ENCODE assay signal across 1 cellular context in the genomic region with DNA sequence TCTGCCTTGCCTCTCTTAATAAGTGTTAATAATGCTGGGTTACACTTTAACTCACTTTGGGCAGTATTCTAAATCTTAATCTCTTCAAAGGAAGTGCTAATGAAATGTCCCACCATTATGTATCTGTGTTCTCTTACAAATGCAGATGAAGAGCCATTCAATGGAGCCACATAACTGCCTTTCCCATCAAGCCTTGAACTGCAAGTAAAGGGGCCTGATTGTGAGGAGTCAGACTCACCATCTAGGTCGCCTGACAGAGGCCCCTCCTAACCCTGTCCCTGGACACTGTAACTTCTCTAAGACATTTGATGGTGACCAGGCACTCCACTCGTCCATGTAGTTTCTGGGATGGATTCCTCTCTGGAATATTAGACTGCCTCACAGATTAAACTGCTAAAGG.
TF ChIP-seq lines count a peak whose summit lies in the region.

No MANE protein-coding gene starts in this region.

TF ChIP-seq in H1, 55 proteins besides CTCF, POLR2A, EP300 and RAD21 (continued from another document):
- TF ChIP-seq, protein P1, sequence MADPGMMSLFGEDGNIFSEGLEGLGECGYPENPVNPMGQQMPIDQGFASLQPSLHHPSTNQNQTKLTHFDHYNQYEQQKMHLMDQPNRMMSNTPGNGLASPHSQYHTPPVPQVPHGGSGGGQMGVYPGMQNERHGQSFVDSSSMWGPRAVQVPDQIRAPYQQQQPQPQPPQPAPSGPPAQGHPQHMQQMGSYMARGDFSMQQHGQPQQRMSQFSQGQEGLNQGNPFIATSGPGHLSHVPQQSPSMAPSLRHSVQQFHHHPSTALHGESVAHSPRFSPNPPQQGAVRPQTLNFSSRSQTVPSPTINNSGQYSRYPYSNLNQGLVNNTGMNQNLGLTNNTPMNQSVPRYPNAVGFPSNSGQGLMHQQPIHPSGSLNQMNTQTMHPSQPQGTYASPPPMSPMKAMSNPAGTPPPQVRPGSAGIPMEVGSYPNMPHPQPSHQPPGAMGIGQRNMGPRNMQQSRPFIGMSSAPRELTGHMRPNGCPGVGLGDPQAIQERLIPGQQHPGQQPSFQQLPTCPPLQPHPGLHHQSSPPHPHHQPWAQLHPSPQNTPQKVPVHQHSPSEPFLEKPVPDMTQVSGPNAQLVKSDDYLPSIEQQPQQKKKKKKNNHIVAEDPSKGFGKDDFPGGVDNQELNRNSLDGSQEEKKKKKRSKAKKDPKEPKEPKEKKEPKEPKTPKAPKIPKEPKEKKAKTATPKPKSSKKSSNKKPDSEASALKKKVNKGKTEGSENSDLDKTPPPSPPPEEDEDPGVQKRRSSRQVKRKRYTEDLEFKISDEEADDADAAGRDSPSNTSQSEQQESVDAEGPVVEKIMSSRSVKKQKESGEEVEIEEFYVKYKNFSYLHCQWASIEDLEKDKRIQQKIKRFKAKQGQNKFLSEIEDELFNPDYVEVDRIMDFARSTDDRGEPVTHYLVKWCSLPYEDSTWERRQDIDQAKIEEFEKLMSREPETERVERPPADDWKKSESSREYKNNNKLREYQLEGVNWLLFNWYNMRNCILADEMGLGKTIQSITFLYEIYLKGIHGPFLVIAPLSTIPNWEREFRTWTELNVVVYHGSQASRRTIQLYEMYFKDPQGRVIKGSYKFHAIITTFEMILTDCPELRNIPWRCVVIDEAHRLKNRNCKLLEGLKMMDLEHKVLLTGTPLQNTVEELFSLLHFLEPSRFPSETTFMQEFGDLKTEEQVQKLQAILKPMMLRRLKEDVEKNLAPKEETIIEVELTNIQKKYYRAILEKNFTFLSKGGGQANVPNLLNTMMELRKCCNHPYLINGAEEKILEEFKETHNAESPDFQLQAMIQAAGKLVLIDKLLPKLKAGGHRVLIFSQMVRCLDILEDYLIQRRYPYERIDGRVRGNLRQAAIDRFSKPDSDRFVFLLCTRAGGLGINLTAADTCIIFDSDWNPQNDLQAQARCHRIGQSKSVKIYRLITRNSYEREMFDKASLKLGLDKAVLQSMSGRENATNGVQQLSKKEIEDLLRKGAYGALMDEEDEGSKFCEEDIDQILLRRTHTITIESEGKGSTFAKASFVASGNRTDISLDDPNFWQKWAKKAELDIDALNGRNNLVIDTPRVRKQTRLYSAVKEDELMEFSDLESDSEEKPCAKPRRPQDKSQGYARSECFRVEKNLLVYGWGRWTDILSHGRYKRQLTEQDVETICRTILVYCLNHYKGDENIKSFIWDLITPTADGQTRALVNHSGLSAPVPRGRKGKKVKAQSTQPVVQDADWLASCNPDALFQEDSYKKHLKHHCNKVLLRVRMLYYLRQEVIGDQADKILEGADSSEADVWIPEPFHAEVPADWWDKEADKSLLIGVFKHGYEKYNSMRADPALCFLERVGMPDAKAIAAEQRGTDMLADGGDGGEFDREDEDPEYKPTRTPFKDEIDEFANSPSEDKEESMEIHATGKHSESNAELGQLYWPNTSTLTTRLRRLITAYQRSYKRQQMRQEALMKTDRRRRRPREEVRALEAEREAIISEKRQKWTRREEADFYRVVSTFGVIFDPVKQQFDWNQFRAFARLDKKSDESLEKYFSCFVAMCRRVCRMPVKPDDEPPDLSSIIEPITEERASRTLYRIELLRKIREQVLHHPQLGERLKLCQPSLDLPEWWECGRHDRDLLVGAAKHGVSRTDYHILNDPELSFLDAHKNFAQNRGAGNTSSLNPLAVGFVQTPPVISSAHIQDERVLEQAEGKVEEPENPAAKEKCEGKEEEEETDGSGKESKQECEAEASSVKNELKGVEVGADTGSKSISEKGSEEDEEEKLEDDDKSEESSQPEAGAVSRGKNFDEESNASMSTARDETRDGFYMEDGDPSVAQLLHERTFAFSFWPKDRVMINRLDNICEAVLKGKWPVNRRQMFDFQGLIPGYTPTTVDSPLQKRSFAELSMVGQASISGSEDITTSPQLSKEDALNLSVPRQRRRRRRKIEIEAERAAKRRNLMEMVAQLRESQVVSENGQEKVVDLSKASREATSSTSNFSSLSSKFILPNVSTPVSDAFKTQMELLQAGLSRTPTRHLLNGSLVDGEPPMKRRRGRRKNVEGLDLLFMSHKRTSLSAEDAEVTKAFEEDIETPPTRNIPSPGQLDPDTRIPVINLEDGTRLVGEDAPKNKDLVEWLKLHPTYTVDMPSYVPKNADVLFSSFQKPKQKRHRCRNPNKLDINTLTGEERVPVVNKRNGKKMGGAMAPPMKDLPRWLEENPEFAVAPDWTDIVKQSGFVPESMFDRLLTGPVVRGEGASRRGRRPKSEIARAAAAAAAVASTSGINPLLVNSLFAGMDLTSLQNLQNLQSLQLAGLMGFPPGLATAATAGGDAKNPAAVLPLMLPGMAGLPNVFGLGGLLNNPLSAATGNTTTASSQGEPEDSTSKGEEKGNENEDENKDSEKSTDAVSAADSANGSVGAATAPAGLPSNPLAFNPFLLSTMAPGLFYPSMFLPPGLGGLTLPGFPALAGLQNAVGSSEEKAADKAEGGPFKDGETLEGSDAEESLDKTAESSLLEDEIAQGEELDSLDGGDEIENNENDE (IDR thresholded peaks at IDR 0.05; ENCODE audit: insufficient replicate concordance, low read length) = peak; percentile 41
- TF ChIP-seq EZH2 (IDR thresholded peaks at IDR 0.05; ENCODE audit: low read depth, low read length, severe bottlenecking) (no peak), POU5F1 (IDR thresholded peaks at IDR 0.05; ENCODE audit: low read depth, low read length) (0 out of 2 replicates have a peak, but pooled peaks have one; percentile 19), CHD1 (IDR thresholded peaks at IDR 0.05; ENCODE audit: low read depth, low read length) (no peak), YY1 (IDR thresholded peaks at IDR 0.05; ENCODE audit: low read depth, low read length) (no peak), SP1 (IDR thresholded peaks at IDR 0.05; ENCODE audit: low read depth, low read length) (0 out of 2 replicates have a peak, but pooled peaks have one; percentile 31), RXRA (IDR thresholded peaks at IDR 0.05; ENCODE audit: insufficient read depth, low read depth, low read length) (no peak), NANOG (IDR thresholded peaks at IDR 0.05; ENCODE audit: insufficient read depth, low read depth, low read length, poor library complexity, severe bottlenecking) (peak; percentile 87)
- TF ChIP-seq, protein P2, sequence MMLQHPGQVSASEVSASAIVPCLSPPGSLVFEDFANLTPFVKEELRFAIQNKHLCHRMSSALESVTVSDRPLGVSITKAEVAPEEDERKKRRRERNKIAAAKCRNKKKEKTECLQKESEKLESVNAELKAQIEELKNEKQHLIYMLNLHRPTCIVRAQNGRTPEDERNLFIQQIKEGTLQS (IDR thresholded peaks at IDR 0.05; ENCODE audit: insufficient read depth, low read depth, low read length) = no peak
